ENCODE assay signal across 8 cellular contexts in genomic region chr18:60372598-60372997, GRCh38. TPM values are rescaled to one million over a fixed set of nuclear protein-coding genes. Genes with fewer than 3 reads are reported as not detected.
DNase-seq lines count a peak whose midpoint lies in the region; ATAC-seq and TF ChIP-seq lines count a peak whose summit lies in the region.

Gene MC4R, minus strand, starts transcription at chr18:60372775. Its CDS starts 426 bp downstream, at chr18:60372349.

- H3K4me3 ChIP-seq in astrocyte of the cerebellum (ENCODE audit: low read depth, low read length): peak within 1 kb of the TSS; percentile 15

- H3K9me3 Mint-ChIP-seq in stimulated activated effector memory CD8-positive, alpha-beta T cell treated with anti-CD3 and anti-CD28 coated beads, Interleukin-12 subunit alpha, Interleukin-12 subunit beta, amount 100 ng/mL, for 72 hours: peaks cover 9% of the 10 kb centered on the region

- H3K27ac Mint-ChIP-seq in stimulated activated effector memory CD8-positive, alpha-beta T cell treated with anti-CD3 and anti-CD28 coated beads, Interleukin-12 subunit alpha, Interleukin-12 subunit beta, amount 100 ng/mL, for 72 hours: no peak within 1 kb of the TSS

- in situ Hi-C loops in astrocyte of the cerebellum (cut with HindIII; ENCODE audit: low sequenced_read_pairs): no loop called here

- no peaks in the 10 kb centered on the region for H3K36me3 Mint-ChIP-seq in stimulated activated effector memory CD8-positive, alpha-beta T cell treated with anti-CD3 and anti-CD28 coated beads, Interleukin-12 subunit alpha, Interleukin-12 subunit beta, amount 100 ng/mL, for 72 hours

- H3K4me3 Mint-ChIP-seq in stimulated activated effector memory CD8-positive, alpha-beta T cell treated with anti-CD3 and anti-CD28 coated beads, Interleukin-12 subunit alpha, Interleukin-12 subunit beta, amount 100 ng/mL, for 72 hours: no peak within 1 kb of the TSS

- TF ChIP-seq CTCF in astrocyte of the cerebellum (IDR thresholded peaks at IDR 0.05; ENCODE audit: low read depth, low read length, missing control alignments): no peak

- ATAC-seq in left colon (peak; percentile 57), HG03469 (IDR thresholded peaks at IDR 0.05; ENCODE audit: unreplicated experiment) (no peak)
- no peak for ATAC-seq in stimulated activated effector memory CD8-positive, alpha-beta T cell treated with anti-CD3 and anti-CD28 coated beads, Interleukin-12 subunit alpha, Interleukin-12 subunit beta, amount 100 ng/mL, for 72 hours

- DNase-seq in DMS 273 treated with DMSO at 0.1 percent for 48 hours (lab: John Stamatoyannopoulos, UW) (peak; percentile 96), NCI-H187 treated with DMSO at 0.1 percent for 48 hours (lab: John Stamatoyannopoulos, UW) (peak; percentile 78), astrocyte of the cerebellum (ENCODE audit: low read depth) (peak; percentile 68), left colon (peak in 1 of 2 donors; percentile 5), ureter (ENCODE audit: low spot score) (no peak)
- no peak for DNase-seq in effector CD8-positive, alpha-beta T cell (lab: John Stamatoyannopoulos, UW)
- no peak for DNase-seq in stimulated activated effector memory CD8-positive, alpha-beta T cell treated with anti-CD3 and anti-CD28 coated beads, Interleukin-12 subunit alpha, Interleukin-12 subunit beta, amount 100 ng/mL, for 72 hours (ENCODE audit: low spot score in 2 of 2)

- intact Hi-C loops in left colon (cut with DNase I, micrococcal nuclease): no loop called here

- no peaks in the 10 kb centered on the region for H3K4me1 Mint-ChIP-seq in stimulated activated effector memory CD8-positive, alpha-beta T cell treated with anti-CD3 and anti-CD28 coated beads, Interleukin-12 subunit alpha, Interleukin-12 subunit beta, amount 100 ng/mL, for 72 hours

RNA-seq across cellular contexts. Expression of gene MC4R, which starts in this region (rescaled TPM):
- total RNA-seq in left colon: not detected
- total RNA-seq in ureter: not detected

Comparison
In these comparisons a context has a peak if more than half of its experiments do, and no peak if none do; other contexts are left out.
1. Peak in ATAC-seq in left colon; RNA of the gene not detected or under 1 TPM.
2. DNase-seq: peak in DMS 273 treated with DMSO at 0.1 percent for 48 hours (single experiment), NCI-H187 treated with DMSO at 0.1 percent for 48 hours (single experiment) and astrocyte of the cerebellum (single experiment); none in ureter (single experiment), effector CD8-positive, alpha-beta T cell (single experiment) and stimulated activated effector memory CD8-positive, alpha-beta T cell treated with anti-CD3 and anti-CD28 coated beads, Interleukin-12 subunit alpha, Interleukin-12 subunit beta, amount 100 ng/mL, for 72 hours (0 of 2).